In the genomic region with DNA sequence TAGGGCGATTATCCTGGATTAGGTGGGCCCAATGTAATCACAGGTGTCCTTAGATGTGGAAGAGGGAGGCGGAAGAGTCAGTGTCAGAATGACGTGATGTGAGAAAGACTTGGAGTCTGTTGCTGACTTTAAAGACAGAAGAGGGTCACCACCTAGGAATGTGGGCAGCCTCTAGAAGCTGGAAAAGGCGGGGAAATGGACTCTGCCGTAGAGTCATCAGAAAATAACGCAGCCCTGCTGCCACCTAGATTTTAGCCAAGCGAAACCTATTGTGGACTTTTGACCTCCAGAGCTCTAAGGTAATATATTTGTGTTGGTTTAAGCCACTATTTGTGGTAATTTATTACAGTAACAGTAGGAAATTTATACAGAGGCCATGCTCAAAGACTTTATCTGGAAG, we compare ENCODE assay signal across 18 cellular contexts.
"Had no signal": no experiment of that assay in that cellular context is flagged by ENCODE, and none has a peak within 500 bp of the region (broad histone marks: within the 10 kb centered on the region; RNA-seq: fewer than 3 reads in every experiment).

No MANE protein-coding gene starts in this region.

- H3K9me3 Mint-ChIP-seq: activated naive CD4-positive, alpha-beta T cell treated with anti-CD3 and anti-CD28 coated beads, Interleukin-2, amount 10 ng/mL, durations not matched to agents 7 days and 5 days; activated T-helper 2 cell treated with anti-CD3 and anti-CD28 coated beads, Interferon-gamma antibody, Interleukin-2, Interleukin-4, amounts not matched to agents 10 μg/mL and 5 μg/mL and 100 μg/mL, durations not matched to agents 14 hours and 24 hours and 36 hours; stimulated activated effector memory CD8-positive, alpha-beta T cell treated with anti-CD3 and anti-CD28 coated beads, Interleukin-12 subunit alpha, Interleukin-12 subunit beta, amount 100 ng/mL, for 72 hours had no signal

- H3K27me3 Mint-ChIP-seq: activated naive CD4-positive, alpha-beta T cell treated with anti-CD3 and anti-CD28 coated beads, Interleukin-2, amount 10 ng/mL, durations not matched to agents 7 days and 5 days; naive B cell had no signal

- H3K4me3 ChIP-seq: lung, pancreas, sigmoid colon, thoracic aorta had no signal

- H3K27ac ChIP-seq: pancreas, sigmoid colon, thoracic aorta had no signal

- H3K4me3 Mint-ChIP-seq: activated naive CD4-positive, alpha-beta T cell treated with anti-CD3 and anti-CD28 coated beads, Interleukin-2, amount 10 ng/mL, durations not matched to agents 7 days and 5 days; naive B cell; stimulated activated effector memory CD8-positive, alpha-beta T cell treated with anti-CD3 and anti-CD28 coated beads, Interleukin-12 subunit alpha, Interleukin-12 subunit beta, amount 100 ng/mL, for 72 hours had no signal

- H3K27ac Mint-ChIP-seq: activated naive CD4-positive, alpha-beta T cell treated with anti-CD3 and anti-CD28 coated beads, Interleukin-2, amount 10 ng/mL, durations not matched to agents 7 days and 5 days; activated T-helper 2 cell treated with anti-CD3 and anti-CD28 coated beads, Interferon-gamma antibody, Interleukin-2, Interleukin-4, amounts not matched to agents 10 μg/mL and 5 μg/mL and 100 μg/mL, durations not matched to agents 14 hours and 24 hours and 36 hours; immature natural killer cell had no signal

- H3K9me3 ChIP-seq: pancreas, sigmoid colon, thoracic aorta had no signal

- DNase-seq: activated CD4-positive, CD25-positive, alpha-beta regulatory T cell treated with anti-CD3 and anti-CD28 coated beads, Interleukin-2, amount 50 U/mL, for 72 hours; activated naive CD4-positive, alpha-beta T cell treated with anti-CD3 and anti-CD28 coated beads, Interleukin-2, amount 10 ng/mL, durations not matched to agents 7 days and 5 days; activated T-cell treated with anti-CD3 and anti-CD28 coated beads for 4 hours; caudate nucleus; glutamatergic neuron; immature natural killer cell; left cardiac atrium; naive B cell; sigmoid colon; stimulated activated CD4-positive, alpha-beta T cell treated with anti-CD3 and anti-CD28 coated beads, Interleukin-12 subunit alpha, Interleukin-12 subunit beta, amount 100 ng/mL, for 4 hours; stimulated activated CD4-positive, alpha-beta T cell treated with anti-CD3 and anti-CD28 coated beads, Interleukin-2, amount 100 ng/mL, for 24 hours; SW 1271 had no signal

- ATAC-seq: esophagus mucosa; left cardiac atrium; pancreas; stimulated activated effector memory CD8-positive, alpha-beta T cell treated with anti-CD3 and anti-CD28 coated beads, Interleukin-12 subunit alpha, Interleukin-12 subunit beta, amount 100 ng/mL, for 72 hours had no signal

- H3K27me3 ChIP-seq: pancreas, sigmoid colon had no signal

- H3K36me3 ChIP-seq: pancreas, sigmoid colon, thoracic aorta had no signal
